8 cellular contexts compared by ENCODE assay signal in genomic region chr5:61817472-61818326, GRCh38.
A peak's percentile ranks its signal among the peaks of the same experiment; 100 is the strongest.
DNase-seq lines count a peak whose midpoint lies in the region; ATAC-seq, FAIRE-seq and TF ChIP-seq lines count a peak whose summit lies in the region.

No MANE protein-coding gene starts in this region.

- H3K4me3 ChIP-seq in bronchial epithelial cell (ENCODE audit: low read depth, low read length), result no peak overlapping the region
- H3K4me3 ChIP-seq in left lung, result no peak overlapping the region

- H3K4me1 ChIP-seq in left lung, result peaks cover 0 to 7% of the 10 kb centered on the region in 2 donors

- H3K27me3 ChIP-seq in bronchial epithelial cell (ENCODE audit: control insufficient read depth, insufficient read depth, low read length) (no peaks in the 10 kb centered on the region), left lung (no peaks in the 10 kb centered on the region)

- no peak for DNase-seq in D721Med (ENCODE audit: insufficient read length, low spot score)
- peak; percentile 43 for DNase-seq in M059J (ENCODE audit: low read depth)
- peak; percentile 86 for DNase-seq in bronchial epithelial cell (ENCODE audit: low read depth)
- peak in 1 of 2 donors; percentile 39 for DNase-seq in left lung
- no peak for DNase-seq in natural killer cell
- DNase-seq in activated gamma-delta T cell treated with Interleukin-2 at 50 U/mL for 16 hours, result no peak
- DNase-seq in effector CD4-positive, alpha-beta T cell, result no peak

- H3K9me3 ChIP-seq in left lung, result no peaks in the 10 kb centered on the region

- H3K36me3 ChIP-seq in bronchial epithelial cell (ENCODE audit: control insufficient read depth, insufficient read depth, low read length), result no peaks in the 10 kb centered on the region
- H3K36me3 ChIP-seq in left lung, result no peaks in the 10 kb centered on the region

- H3K9me3 Mint-ChIP-seq in natural killer cell, result peaks cover 2 to 5% of the 10 kb centered on the region in 2 donors

- no peak overlapping the region for H3K27ac Mint-ChIP-seq in natural killer cell

- H3K27ac ChIP-seq in left lung, result no peak overlapping the region

- peaks cover 0 to 8% of the 10 kb centered on the region in 2 donors for H3K4me1 Mint-ChIP-seq in natural killer cell

- peaks cover 8 to 14% of the 10 kb centered on the region in 2 donors for H3K27me3 Mint-ChIP-seq in natural killer cell (ENCODE audit: low read depth in 2 of 2)

- FAIRE-seq in D721Med (lab: Jason Lieb, UNC), result no peak
- FAIRE-seq in bronchial epithelial cell (lab: Jason Lieb, UNC), result peak; percentile 28

- H3K36me3 Mint-ChIP-seq in natural killer cell, result no peaks in the 10 kb centered on the region

- TF ChIP-seq CTCF in D721Med (IDR thresholded peaks at IDR 0.05; ENCODE audit: insufficient read depth, missing control alignments) (peak; percentile 48), bronchial epithelial cell (IDR thresholded peaks at IDR 0.05; ENCODE audit: insufficient read depth, low read length, severe bottlenecking) (peak; percentile 57), left lung (IDR thresholded peaks at IDR 0.05) (peak; percentile 42 to 49), natural killer cell (IDR thresholded peaks at IDR 0.05) (no peak)

- peak; percentile 87 for ATAC-seq in left lung
- ATAC-seq in natural killer cell, result no peak
- no peak for ATAC-seq in HG03025 (IDR thresholded peaks at IDR 0.05; ENCODE audit: low FRiP score, unreplicated experiment)

- no peak overlapping the region for H3K4me3 Mint-ChIP-seq in natural killer cell

- intact Hi-C loops in left lung (cut with DNase I), result no loop called here
- intact Hi-C loops in natural killer cell (cut with micrococcal nuclease), result no loop called here

Comparison
In these comparisons a context has a peak if more than half of its experiments do, and no peak if none do; other contexts are left out.
1. DNase-seq: peak in M059J (single experiment) and bronchial epithelial cell (single experiment); none in D721Med (single experiment), natural killer cell (single experiment), activated gamma-delta T cell treated with Interleukin-2 at 50 U/mL for 16 hours (single experiment) and effector CD4-positive, alpha-beta T cell (single experiment).